Comparison of ENCODE assay signal across 33 cellular contexts in the genomic region with DNA sequence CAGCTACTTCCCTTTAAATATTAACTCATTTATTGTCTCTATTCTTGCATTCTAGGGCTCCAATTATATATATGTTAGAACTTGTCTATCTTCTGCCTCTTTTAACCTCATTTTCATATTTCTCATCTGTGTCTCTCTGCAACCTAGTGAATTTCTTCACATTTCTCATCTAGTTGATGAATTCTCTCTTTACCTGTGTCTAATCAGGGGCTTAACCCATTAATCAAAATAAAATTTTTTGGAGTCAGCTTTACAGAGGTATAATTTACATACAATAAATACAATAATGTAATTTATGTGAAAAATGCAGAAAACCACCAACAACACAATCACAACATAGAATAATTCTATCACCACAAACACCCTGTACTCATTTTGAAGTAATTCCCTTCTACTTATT.
"Had no signal": no experiment of that assay in that cellular context is flagged by ENCODE, and none has a peak within 500 bp of the region (broad histone marks: within the 10 kb centered on the region; RNA-seq: fewer than 3 reads in every experiment).

No MANE protein-coding gene starts in this region.

- H3K9me3 ChIP-seq: adrenal gland, ascending aorta, body of pancreas had no signal

- H3K27ac ChIP-seq: adrenal gland, body of pancreas, brain microvascular endothelial cell, breast epithelium, cardiac muscle cell had no signal

- H3K4me3 ChIP-seq: adrenal gland, ascending aorta, body of pancreas, breast epithelium, cardiac muscle cell had no signal

- H3K27me3 ChIP-seq: adrenal gland, ascending aorta, body of pancreas, brain microvascular endothelial cell, breast epithelium, cardiac muscle cell had no signal

- H3K36me3 ChIP-seq: adrenal gland, ascending aorta, brain microvascular endothelial cell, breast epithelium, cardiac muscle cell had no signal

- FAIRE-seq: astrocyte, bronchial epithelial cell, colon had no signal

- H3K4me1 ChIP-seq: adrenal gland, ascending aorta, body of pancreas, breast epithelium had no signal

- ATAC-seq: activated naive CD4-positive, alpha-beta T cell treated with anti-CD3 and anti-CD28 coated beads, Interleukin-2, amount 50 U/mL, for 72 hours; activated naive CD8-positive, alpha-beta T cell treated with anti-CD3 and anti-CD28 coated beads, Interleukin-2, amount 50 U/mL, for 24 hours; activated T-cell treated with anti-CD3 and anti-CD28 coated beads, Interleukin-2, amount 50 U/mL, for 4 hours; activated T-cell treated with anti-CD3 and anti-CD28 coated beads, Interleukin-2, amount 50 U/mL, for 72 hours; activated T-helper 17 cell treated with anti-CD3 and anti-CD28 coated beads, Interleukin-2, amount 50 U/mL, for 72 hours; body of pancreas had no signal

- DNase-seq: activated effector memory CD4-positive, alpha-beta T cell treated with anti-CD3 and anti-CD28 coated beads, Interleukin-2, amount 50 U/mL, for 16 hours; activated effector memory CD4-positive, alpha-beta T cell treated with Interleukin-2 at 50 U/mL for 16 hours; activated gamma-delta T cell; activated gamma-delta T cell treated with Interleukin-2 at 50 U/mL for 16 hours; activated naive CD4-positive, alpha-beta T cell; activated naive CD4-positive, alpha-beta T cell treated with anti-CD3 and anti-CD28 coated beads for 36 hours; activated naive CD4-positive, alpha-beta T cell treated with anti-CD3 and anti-CD28 coated beads, Interleukin-2, amount 10 ng/mL, durations not matched to agents 7 days and 5 days; activated naive CD4-positive, alpha-beta T cell treated with anti-CD3 and anti-CD28 coated beads, Interleukin-2, amount 50 U/mL, for 16 hours; activated naive CD4-positive, alpha-beta T cell treated with Interleukin-2 at 50 U/mL for 16 hours; activated naive CD8-positive, alpha-beta T cell treated with anti-CD3 and anti-CD28 coated beads for 36 hours; activated naive CD8-positive, alpha-beta T cell treated with anti-CD3 and anti-CD28 coated beads, Interleukin-2, amount 10 ng/mL, durations not matched to agents 7 days and 5 days; activated naive CD8-positive, alpha-beta T cell treated with anti-CD3 and anti-CD28 coated beads, Interleukin-2, amount 50 U/mL, for 24 hours; activated T-cell treated with anti-CD3 and anti-CD28 coated beads, Interleukin-2, amount 50 U/mL, for 4 hours; activated T-cell treated with anti-CD3 and anti-CD28 coated beads, Interleukin-2, amount 50 U/mL, for 48 hours; activated T-cell treated with anti-CD3 and anti-CD28 coated beads, Interleukin-2, amount 50 U/mL, for 72 hours; adrenal gland; amniotic stem cell; amygdala; anterior cingulate cortex; aorta; body of pancreas; brain microvascular endothelial cell; caudate nucleus; central memory CD4-positive, alpha-beta T cell; cerebellar nuclear complex had no signal
